9 cellular contexts compared by ENCODE assay signal in the genomic region with DNA sequence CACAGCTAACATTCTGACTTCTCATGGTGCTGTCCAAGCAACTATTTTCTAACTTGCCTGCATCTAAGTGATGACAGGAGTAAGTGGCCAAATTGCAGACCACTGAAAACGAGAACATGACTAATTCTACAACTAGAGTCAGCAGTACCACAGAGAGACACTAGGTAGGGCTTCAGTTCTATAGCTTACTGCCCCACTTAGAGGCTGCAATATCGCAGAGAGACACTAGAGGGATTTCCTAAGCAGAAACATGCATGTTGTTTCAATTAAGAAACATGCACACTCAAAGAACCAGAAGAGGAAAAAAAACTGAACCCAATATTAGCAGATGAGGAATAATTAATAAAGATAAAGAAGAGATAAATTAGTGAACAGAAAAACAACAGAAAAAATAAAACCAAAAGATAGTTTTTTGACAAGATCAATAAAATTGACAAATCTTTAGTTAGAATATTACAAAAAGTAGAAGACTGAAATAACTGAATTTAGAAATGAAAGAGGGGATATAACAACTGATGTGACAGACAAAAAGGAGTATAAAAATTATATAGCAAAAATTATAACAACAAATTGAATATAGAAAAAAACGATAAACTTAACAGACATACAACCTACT.
A peak's percentile ranks its signal among the peaks of the same experiment; 100 is the strongest.
DNase-seq lines count a peak whose midpoint lies in the region; ATAC-seq and TF ChIP-seq lines count a peak whose summit lies in the region.
"Had no signal": no experiment of that assay in that cellular context is flagged by ENCODE, and none has a peak within 500 bp of the region (broad histone marks: within the 10 kb centered on the region; RNA-seq: fewer than 3 reads in every experiment).

No MANE protein-coding gene starts in this region.

- DNase-seq in HK-2 (ENCODE audit: unreplicated experiment) (peak; percentile 22), cardiac muscle cell (ENCODE audit: low read depth in 1 of 2, low spot score in 1 of 2) (peak; percentile 81 to 84), retinal pigment epithelial cell (ENCODE audit: low read depth) (peak; percentile 34), NCI-H524 (lab: John Stamatoyannopoulos, UW) (no peak), HuH-7.5 (ENCODE audit: low spot score) (no peak)

- no peak overlapping the region for H3K27ac Mint-ChIP-seq in activated T-helper 17 cell treated with anti-CD3 and anti-CD28 coated beads, Interleukin-2, amount 50 U/mL, for 72 hours
- H3K27ac Mint-ChIP-seq: activated naive CD8-positive, alpha-beta T cell had no signal

- H3K79me2 ChIP-seq in DOHH2 (ENCODE audit: control insufficient read depth, low read length) = no peaks in the 10 kb centered on the region

- H3K27me3 ChIP-seq in DOHH2 (ENCODE audit: control insufficient read depth, low read length) = no peaks in the 10 kb centered on the region
- no peaks in the 10 kb centered on the region for H3K27me3 ChIP-seq in cardiac muscle cell

- no peak overlapping the region for H3K4me2 ChIP-seq in DOHH2 (ENCODE audit: low read length)

- TF ChIP-seq CTCF in DOHH2 (IDR thresholded peaks at IDR 0.05; ENCODE audit: low read depth, low read length, poor library complexity, severe bottlenecking) (peak; percentile 70), cardiac muscle cell (IDR thresholded peaks at IDR 0.05; ENCODE audit: low read depth, low read length) (peak; percentile 90), retinal pigment epithelial cell (conservative IDR thresholded peaks at IDR 0.05; ENCODE audit: low read depth, low read length) (peak; percentile 97)

- no peak overlapping the region for H3K4me3 Mint-ChIP-seq in activated T-helper 17 cell treated with anti-CD3 and anti-CD28 coated beads, Interleukin-2, amount 50 U/mL, for 72 hours
- H3K4me3 Mint-ChIP-seq: activated naive CD8-positive, alpha-beta T cell had no signal

- H3K27me3 Mint-ChIP-seq in activated T-helper 17 cell treated with anti-CD3 and anti-CD28 coated beads, Interleukin-2, amount 50 U/mL, for 72 hours = no peaks in the 10 kb centered on the region

- peaks cover 5% of the 10 kb centered on the region for H3K4me1 Mint-ChIP-seq in activated T-helper 17 cell treated with anti-CD3 and anti-CD28 coated beads, Interleukin-2, amount 50 U/mL, for 72 hours

- H3K36me3 ChIP-seq in DOHH2 (ENCODE audit: control insufficient read depth, low read length) (no peaks in the 10 kb centered on the region), cardiac muscle cell (no peaks in the 10 kb centered on the region)

- peak; percentile 100 for ATAC-seq in GM21423 (IDR thresholded peaks at IDR 0.05; ENCODE audit: unreplicated experiment)
- peak; percentile 77 for ATAC-seq in activated T-helper 17 cell treated with anti-CD3 and anti-CD28 coated beads, Interleukin-2, amount 50 U/mL, for 72 hours (replicated peaks)

- H3K9me3 Mint-ChIP-seq in activated T-helper 17 cell treated with anti-CD3 and anti-CD28 coated beads, Interleukin-2, amount 50 U/mL, for 72 hours = no peaks in the 10 kb centered on the region

- H4K20me1 ChIP-seq in DOHH2 (ENCODE audit: control insufficient read depth, insufficient read depth, low read depth, low read length) = no peaks in the 10 kb centered on the region

- H3K9me2 ChIP-seq in DOHH2 (replicated peaks; ENCODE audit: control insufficient read depth, low read length) = no peaks in the 10 kb centered on the region

- H3K9me3 ChIP-seq in DOHH2 (ENCODE audit: control insufficient read depth, insufficient read depth, low read length) (no peaks in the 10 kb centered on the region), cardiac muscle cell (ENCODE audit: low read depth) (no peaks in the 10 kb centered on the region)

- H3K4me1 ChIP-seq in DOHH2 (ENCODE audit: control insufficient read depth, low read length) (no peaks in the 10 kb centered on the region), cardiac muscle cell (ENCODE audit: low read depth) (no peaks in the 10 kb centered on the region)

- H3K36me3 Mint-ChIP-seq in activated T-helper 17 cell treated with anti-CD3 and anti-CD28 coated beads, Interleukin-2, amount 50 U/mL, for 72 hours (ENCODE audit: low read depth) = no peaks in the 10 kb centered on the region
- H3K36me3 Mint-ChIP-seq: activated naive CD8-positive, alpha-beta T cell had no signal

- H3K4me3 ChIP-seq in DOHH2 (ENCODE audit: low read length) = no peak overlapping the region
- no peak overlapping the region for H3K4me3 ChIP-seq in cardiac muscle cell
- no peak overlapping the region for H3K4me3 ChIP-seq in retinal pigment epithelial cell (ENCODE audit: low read length)

- H3K27ac ChIP-seq in DOHH2 (ENCODE audit: low read depth, low read length) = no peak overlapping the region
- H3K27ac ChIP-seq in cardiac muscle cell = no peak overlapping the region

- no peaks in the 10 kb centered on the region for H3F3A ChIP-seq in DOHH2 (ENCODE audit: control insufficient read depth, insufficient read depth)

Comparison
In these comparisons a context has a peak if more than half of its experiments do, and no peak if none do; other contexts are left out.
1. DNase-seq: peak in HK-2 (single experiment), cardiac muscle cell (2 of 2) and retinal pigment epithelial cell (single experiment); none in NCI-H524 (0 of 2) and HuH-7.5 (single experiment).
2. Peak in every context shown above with its lines, with median percentiles within 50 percentile points of each other: CTCF ChIP-seq.